34 cellular contexts compared by ENCODE assay signal in genomic region chr15:89753855-89754254, GRCh38. TPM values are rescaled to one million over a fixed set of nuclear protein-coding genes. Genes with fewer than 3 reads are reported as not detected.
"Had no signal": no experiment of that assay in that cellular context is flagged by ENCODE, and none has a peak within 500 bp of the region (broad histone marks: within the 10 kb centered on the region; RNA-seq: fewer than 3 reads in every experiment).

No MANE protein-coding gene starts in this region.

- H3K4me3 Mint-ChIP-seq: dendritic cell treated with granulocyte-macrophage colony-stimulating factor and Interleukin-4, amounts not matched to agents 40 ng/mL and 50 ng/mL, for 4 days; memory B cell; natural killer cell; stimulated activated effector memory CD8-positive, alpha-beta T cell treated with anti-CD3 and anti-CD28 coated beads, Interleukin-12 subunit alpha, Interleukin-12 subunit beta, amount 100 ng/mL, for 72 hours; type B pancreatic cell had no signal

- H3K27ac Mint-ChIP-seq: dendritic cell treated with granulocyte-macrophage colony-stimulating factor and Interleukin-4, amounts not matched to agents 40 ng/mL and 50 ng/mL, for 4 days; memory B cell; natural killer cell; stimulated activated effector memory CD8-positive, alpha-beta T cell treated with anti-CD3 and anti-CD28 coated beads, Interleukin-12 subunit alpha, Interleukin-12 subunit beta, amount 100 ng/mL, for 72 hours had no signal

- H3K27ac ChIP-seq: colonic mucosa, esophagus muscularis mucosa, foreskin keratinocyte, gastroesophageal sphincter, heart left ventricle, hepatocyte, ovary, stomach, thyroid gland had no signal

- ATAC-seq: foreskin keratinocyte; gastroesophageal sphincter; heart left ventricle; left lobe of liver; natural killer cell; sciatic nerve; stimulated activated effector memory CD8-positive, alpha-beta T cell treated with anti-CD3 and anti-CD28 coated beads, Interleukin-12 subunit alpha, Interleukin-12 subunit beta, amount 100 ng/mL, for 72 hours had no signal

- H3K9me3 ChIP-seq: colonic mucosa, esophagus muscularis mucosa, gastroesophageal sphincter, heart left ventricle, ovary, stomach, thyroid gland had no signal

- H3K36me3 Mint-ChIP-seq: memory B cell, natural killer cell, type B pancreatic cell had no signal

- FAIRE-seq: endothelial cell of umbilical vein, kidney had no signal

- H3K79me2 ChIP-seq: hepatocyte had no signal

- H2AFZ ChIP-seq: hepatocyte had no signal

- H3K4me3 ChIP-seq: colonic mucosa, esophagus muscularis mucosa, gastroesophageal sphincter, heart left ventricle, hepatocyte, lung, ovary, smooth muscle cell, stomach, thyroid gland had no signal

- H3K27me3 ChIP-seq: colonic mucosa, esophagus muscularis mucosa, ovary, thyroid gland had no signal

- H3K4me1 ChIP-seq: foreskin keratinocyte had no signal

- H3K4me2 ChIP-seq: hepatocyte, smooth muscle cell had no signal

- H3K9me3 Mint-ChIP-seq: dendritic cell treated with granulocyte-macrophage colony-stimulating factor and Interleukin-4, amounts not matched to agents 40 ng/mL and 50 ng/mL, for 4 days; memory B cell; natural killer cell; stimulated activated effector memory CD8-positive, alpha-beta T cell treated with anti-CD3 and anti-CD28 coated beads, Interleukin-12 subunit alpha, Interleukin-12 subunit beta, amount 100 ng/mL, for 72 hours; type B pancreatic cell had no signal

- DNase-seq: colonic mucosa; effector CD8-positive, alpha-beta T cell; foreskin keratinocyte; heart left ventricle; kidney; natural killer cell; occipital lobe; ovary; retina; stimulated activated CD4-positive, alpha-beta T cell treated with anti-CD3 and anti-CD28 coated beads, Interleukin-12 subunit alpha, Interleukin-12 subunit beta, amount 100 ng/mL, for 4 hours; stimulated activated CD4-positive, alpha-beta T cell treated with anti-CD3 and anti-CD28 coated beads, Interleukin-1b, Interleukin-23, amount 100 ng/mL, for 48 hours; stimulated activated CD4-positive, alpha-beta T cell treated with anti-CD3 and anti-CD28 coated beads, Interleukin-4, amount 100 ng/mL, for 24 hours; stimulated activated naive CD4-positive, alpha-beta T cell treated with Interleukin-2 at 50 U/mL for 16 hours; stomach had no signal

- H3K36me3 ChIP-seq: colonic mucosa, esophagus muscularis mucosa, gastroesophageal sphincter, heart left ventricle, ovary, stomach, thyroid gland had no signal

RNA-seq across cellular contexts. Expression of gene MESP1, which starts 2.8 kb away (rescaled TPM):
- total RNA-seq: mononuclear cell, smooth muscle cell, urinary bladder had no signal
- polyA plus RNA-seq: fibroblast of lung had no signal

RNA-seq across cellular contexts. Expression of gene MESP2, which starts 22.3 kb away (rescaled TPM):
- total RNA-seq: esophagus muscularis mucosa, gastroesophageal sphincter, liver, mononuclear cell, natural killer cell, occipital lobe, ovary, pulmonary artery endothelial cell, smooth muscle cell, stomach, temporal lobe, urinary bladder had no signal
- polyA plus RNA-seq: fibroblast of lung, hepatocyte, neural cell had no signal
